In genomic region chr5:5126444-5126843, GRCh38 we compare ENCODE assay signal across 1 cellular context.
A peak's percentile ranks its signal among the peaks of the same experiment; 100 is the strongest.
TF ChIP-seq lines count a peak whose summit lies in the region.

No MANE protein-coding gene starts in this region.

TF ChIP-seq in HEK293, 187 proteins besides CTCF, POLR2A, EP300 and RAD21 (continued from another document):
- TF ChIP-seq EGR2 (tag by site-specific recombination; IDR thresholded peaks at IDR 0.05; ENCODE audit: low read depth) (peak; percentile 66), ZSCAN30 (tag by site-specific recombination; IDR thresholded peaks at IDR 0.05) (no peak), PRDM10 (tag by site-specific recombination; IDR thresholded peaks at IDR 0.05) (peak; percentile 62)
- TF ChIP-seq, protein P1, sequence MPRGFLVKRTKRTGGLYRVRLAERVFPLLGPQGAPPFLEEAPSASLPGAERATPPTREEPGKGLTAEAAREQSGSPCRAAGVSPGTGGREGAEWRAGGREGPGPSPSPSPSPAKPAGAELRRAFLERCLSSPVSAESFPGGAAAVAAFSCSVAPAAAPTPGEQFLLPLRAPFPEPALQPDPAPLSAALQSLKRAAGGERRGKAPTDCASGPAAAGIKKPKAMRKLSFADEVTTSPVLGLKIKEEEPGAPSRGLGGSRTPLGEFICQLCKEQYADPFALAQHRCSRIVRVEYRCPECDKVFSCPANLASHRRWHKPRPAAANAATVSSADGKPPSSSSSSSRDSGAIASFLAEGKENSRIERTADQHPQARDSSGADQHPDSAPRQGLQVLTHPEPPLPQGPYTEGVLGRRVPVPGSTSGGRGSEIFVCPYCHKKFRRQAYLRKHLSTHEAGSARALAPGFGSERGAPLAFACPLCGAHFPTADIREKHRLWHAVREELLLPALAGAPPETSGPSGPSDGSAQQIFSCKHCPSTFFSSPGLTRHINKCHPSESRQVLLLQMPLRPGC (tag by site-specific recombination; IDR thresholded peaks at IDR 0.05), result no peak
